ENCODE assay signal across 1 cellular context in the genomic region with DNA sequence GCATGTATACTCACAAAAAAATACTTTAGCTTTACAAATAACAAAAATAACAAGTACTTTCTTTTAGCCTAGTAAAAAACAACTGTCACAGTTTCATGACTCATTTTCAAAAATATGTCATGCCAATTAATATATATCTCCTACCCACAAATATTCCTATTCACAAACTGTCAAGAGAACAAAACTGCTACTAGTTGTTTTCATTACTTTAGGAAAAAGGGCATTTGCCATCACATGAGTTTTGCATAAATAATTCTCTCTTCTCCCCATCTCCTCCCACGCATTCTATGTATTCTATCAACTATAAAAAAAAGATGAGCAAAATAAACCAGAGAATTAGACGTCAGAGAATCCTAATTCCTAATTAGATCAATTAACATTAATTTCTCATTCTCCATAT.
TF ChIP-seq lines count a peak whose summit lies in the region.

No MANE protein-coding gene starts in this region.

TF ChIP-seq in GM23338, 12 proteins besides CTCF, POLR2A, EP300 and RAD21 (continued from another document):
- TF ChIP-seq, protein P1, sequence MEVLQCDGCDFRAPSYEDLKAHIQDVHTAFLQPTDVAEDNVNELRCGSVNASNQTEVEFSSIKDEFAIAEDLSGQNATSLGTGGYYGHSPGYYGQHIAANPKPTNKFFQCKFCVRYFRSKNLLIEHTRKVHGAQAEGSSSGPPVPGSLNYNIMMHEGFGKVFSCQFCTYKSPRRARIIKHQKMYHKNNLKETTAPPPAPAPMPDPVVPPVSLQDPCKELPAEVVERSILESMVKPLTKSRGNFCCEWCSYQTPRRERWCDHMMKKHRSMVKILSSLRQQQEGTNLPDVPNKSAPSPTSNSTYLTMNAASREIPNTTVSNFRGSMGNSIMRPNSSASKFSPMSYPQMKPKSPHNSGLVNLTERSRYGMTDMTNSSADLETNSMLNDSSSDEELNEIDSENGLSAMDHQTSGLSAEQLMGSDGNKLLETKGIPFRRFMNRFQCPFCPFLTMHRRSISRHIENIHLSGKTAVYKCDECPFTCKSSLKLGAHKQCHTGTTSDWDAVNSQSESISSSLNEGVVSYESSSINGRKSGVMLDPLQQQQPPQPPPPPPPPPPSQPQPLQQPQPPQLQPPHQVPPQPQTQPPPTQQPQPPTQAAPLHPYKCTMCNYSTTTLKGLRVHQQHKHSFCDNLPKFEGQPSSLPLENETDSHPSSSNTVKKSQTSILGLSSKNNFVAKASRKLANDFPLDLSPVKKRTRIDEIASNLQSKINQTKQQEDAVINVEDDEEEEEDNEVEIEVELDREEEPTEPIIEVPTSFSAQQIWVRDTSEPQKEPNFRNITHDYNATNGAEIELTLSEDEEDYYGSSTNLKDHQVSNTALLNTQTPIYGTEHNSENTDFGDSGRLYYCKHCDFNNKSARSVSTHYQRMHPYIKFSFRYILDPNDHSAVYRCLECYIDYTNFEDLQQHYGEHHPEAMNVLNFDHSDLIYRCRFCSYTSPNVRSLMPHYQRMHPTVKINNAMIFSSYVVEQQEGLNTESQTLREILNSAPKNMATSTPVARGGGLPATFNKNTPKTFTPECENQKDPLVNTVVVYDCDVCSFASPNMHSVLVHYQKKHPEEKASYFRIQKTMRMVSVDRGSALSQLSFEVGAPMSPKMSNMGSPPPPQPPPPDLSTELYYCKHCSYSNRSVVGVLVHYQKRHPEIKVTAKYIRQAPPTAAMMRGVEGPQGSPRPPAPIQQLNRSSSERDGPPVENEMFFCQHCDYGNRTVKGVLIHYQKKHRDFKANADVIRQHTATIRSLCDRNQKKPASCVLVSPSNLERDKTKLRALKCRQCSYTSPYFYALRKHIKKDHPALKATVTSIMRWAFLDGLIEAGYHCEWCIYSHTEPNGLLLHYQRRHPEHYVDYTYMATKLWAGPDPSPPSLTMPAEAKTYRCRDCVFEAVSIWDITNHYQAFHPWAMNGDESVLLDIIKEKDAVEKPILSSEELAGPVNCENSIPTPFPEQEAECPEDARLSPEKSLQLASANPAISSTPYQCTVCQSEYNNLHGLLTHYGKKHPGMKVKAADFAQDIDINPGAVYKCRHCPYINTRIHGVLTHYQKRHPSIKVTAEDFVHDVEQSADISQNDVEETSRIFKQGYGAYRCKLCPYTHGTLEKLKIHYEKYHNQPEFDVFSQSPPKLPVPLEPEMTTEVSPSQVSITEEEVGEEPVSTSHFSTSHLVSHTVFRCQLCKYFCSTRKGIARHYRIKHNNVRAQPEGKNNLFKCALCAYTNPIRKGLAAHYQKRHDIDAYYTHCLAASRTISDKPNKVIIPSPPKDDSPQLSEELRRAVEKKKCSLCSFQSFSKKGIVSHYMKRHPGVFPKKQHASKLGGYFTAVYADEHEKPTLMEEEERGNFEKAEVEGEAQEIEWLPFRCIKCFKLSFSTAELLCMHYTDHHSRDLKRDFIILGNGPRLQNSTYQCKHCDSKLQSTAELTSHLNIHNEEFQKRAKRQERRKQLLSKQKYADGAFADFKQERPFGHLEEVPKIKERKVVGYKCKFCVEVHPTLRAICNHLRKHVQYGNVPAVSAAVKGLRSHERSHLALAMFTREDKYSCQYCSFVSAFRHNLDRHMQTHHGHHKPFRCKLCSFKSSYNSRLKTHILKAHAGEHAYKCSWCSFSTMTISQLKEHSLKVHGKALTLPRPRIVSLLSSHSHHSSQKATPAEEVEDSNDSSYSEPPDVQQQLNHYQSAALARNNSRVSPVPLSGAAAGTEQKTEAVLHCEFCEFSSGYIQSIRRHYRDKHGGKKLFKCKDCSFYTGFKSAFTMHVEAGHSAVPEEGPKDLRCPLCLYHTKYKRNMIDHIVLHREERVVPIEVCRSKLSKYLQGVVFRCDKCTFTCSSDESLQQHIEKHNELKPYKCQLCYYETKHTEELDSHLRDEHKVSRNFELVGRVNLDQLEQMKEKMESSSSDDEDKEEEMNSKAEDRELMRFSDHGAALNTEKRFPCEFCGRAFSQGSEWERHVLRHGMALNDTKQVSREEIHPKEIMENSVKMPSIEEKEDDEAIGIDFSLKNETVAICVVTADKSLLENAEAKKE (CRISPR knock-in tag; IDR thresholded peaks at IDR 0.05): no peak
- TF ChIP-seq CREB1 (CRISPR knock-in tag; IDR thresholded peaks at IDR 0.05; ENCODE audit: low read depth) (no peak), JUNB (IDR thresholded peaks at IDR 0.05; ENCODE audit: unreplicated experiment) (no peak), STAT1 (IDR thresholded peaks at IDR 0.05; ENCODE audit: unreplicated experiment) (no peak), ZNF114 (CRISPR knock-in tag; IDR thresholded peaks at IDR 0.05) (no peak), EZH2phosphoT487 (IDR thresholded peaks at IDR 0.05; ENCODE audit: unreplicated experiment) (no peak)
- TF ChIP-seq, protein P2, sequence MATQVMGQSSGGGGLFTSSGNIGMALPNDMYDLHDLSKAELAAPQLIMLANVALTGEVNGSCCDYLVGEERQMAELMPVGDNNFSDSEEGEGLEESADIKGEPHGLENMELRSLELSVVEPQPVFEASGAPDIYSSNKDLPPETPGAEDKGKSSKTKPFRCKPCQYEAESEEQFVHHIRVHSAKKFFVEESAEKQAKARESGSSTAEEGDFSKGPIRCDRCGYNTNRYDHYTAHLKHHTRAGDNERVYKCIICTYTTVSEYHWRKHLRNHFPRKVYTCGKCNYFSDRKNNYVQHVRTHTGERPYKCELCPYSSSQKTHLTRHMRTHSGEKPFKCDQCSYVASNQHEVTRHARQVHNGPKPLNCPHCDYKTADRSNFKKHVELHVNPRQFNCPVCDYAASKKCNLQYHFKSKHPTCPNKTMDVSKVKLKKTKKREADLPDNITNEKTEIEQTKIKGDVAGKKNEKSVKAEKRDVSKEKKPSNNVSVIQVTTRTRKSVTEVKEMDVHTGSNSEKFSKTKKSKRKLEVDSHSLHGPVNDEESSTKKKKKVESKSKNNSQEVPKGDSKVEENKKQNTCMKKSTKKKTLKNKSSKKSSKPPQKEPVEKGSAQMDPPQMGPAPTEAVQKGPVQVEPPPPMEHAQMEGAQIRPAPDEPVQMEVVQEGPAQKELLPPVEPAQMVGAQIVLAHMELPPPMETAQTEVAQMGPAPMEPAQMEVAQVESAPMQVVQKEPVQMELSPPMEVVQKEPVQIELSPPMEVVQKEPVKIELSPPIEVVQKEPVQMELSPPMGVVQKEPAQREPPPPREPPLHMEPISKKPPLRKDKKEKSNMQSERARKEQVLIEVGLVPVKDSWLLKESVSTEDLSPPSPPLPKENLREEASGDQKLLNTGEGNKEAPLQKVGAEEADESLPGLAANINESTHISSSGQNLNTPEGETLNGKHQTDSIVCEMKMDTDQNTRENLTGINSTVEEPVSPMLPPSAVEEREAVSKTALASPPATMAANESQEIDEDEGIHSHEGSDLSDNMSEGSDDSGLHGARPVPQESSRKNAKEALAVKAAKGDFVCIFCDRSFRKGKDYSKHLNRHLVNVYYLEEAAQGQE (IDR thresholded peaks at IDR 0.05; ENCODE audit: unreplicated experiment): no peak
- TF ChIP-seq, protein P3, sequence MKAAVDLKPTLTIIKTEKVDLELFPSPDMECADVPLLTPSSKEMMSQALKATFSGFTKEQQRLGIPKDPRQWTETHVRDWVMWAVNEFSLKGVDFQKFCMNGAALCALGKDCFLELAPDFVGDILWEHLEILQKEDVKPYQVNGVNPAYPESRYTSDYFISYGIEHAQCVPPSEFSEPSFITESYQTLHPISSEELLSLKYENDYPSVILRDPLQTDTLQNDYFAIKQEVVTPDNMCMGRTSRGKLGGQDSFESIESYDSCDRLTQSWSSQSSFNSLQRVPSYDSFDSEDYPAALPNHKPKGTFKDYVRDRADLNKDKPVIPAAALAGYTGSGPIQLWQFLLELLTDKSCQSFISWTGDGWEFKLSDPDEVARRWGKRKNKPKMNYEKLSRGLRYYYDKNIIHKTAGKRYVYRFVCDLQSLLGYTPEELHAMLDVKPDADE (IDR thresholded peaks at IDR 0.05): no peak
